Comparison of ENCODE assay signal across 12 cellular contexts in genomic region chr22:20237480-20238440, GRCh38. TPM values are rescaled to one million over a fixed set of nuclear protein-coding genes. Genes with fewer than 3 reads are reported as not detected.
A peak's percentile ranks its signal among the peaks of the same experiment; 100 is the strongest.
DNase-seq lines count a peak whose midpoint lies in the region; ATAC-seq, FAIRE-seq and TF ChIP-seq lines count a peak whose summit lies in the region.
"Had no signal": no experiment of that assay in that cellular context is flagged by ENCODE, and none has a peak within 500 bp of the region (broad histone marks: within the 10 kb centered on the region; RNA-seq: fewer than 3 reads in every experiment).

No MANE protein-coding gene starts in this region.

- H3K27me3 Mint-ChIP-seq in CD4-positive, CD25-positive, alpha-beta regulatory T cell: no peaks in the 10 kb centered on the region
- H3K27me3 Mint-ChIP-seq in activated T-cell treated with anti-CD3 and anti-CD28 coated beads, Interleukin-2, amount 50 U/mL, for 72 hours (ENCODE audit: low read depth): no peaks in the 10 kb centered on the region

- peaks cover 0 to 30% (median 3%) of the 10 kb centered on the region in 4 donors for H3K4me1 Mint-ChIP-seq in CD4-positive, CD25-positive, alpha-beta regulatory T cell
- peaks cover 8% of the 10 kb centered on the region for H3K4me1 Mint-ChIP-seq in activated T-cell treated with anti-CD3 and anti-CD28 coated beads, Interleukin-2, amount 50 U/mL, for 72 hours (ENCODE audit: low read depth)

- peak overlapping the region in 2 of 3 donors; percentile 71 to 89 for H3K27ac Mint-ChIP-seq in CD4-positive, CD25-positive, alpha-beta regulatory T cell
- no peak overlapping the region for H3K27ac Mint-ChIP-seq in activated T-cell treated with anti-CD3 and anti-CD28 coated beads, Interleukin-2, amount 50 U/mL, for 72 hours

- no peaks in the 10 kb centered on the region for H3K9me3 ChIP-seq in CD4-positive, CD25-positive, alpha-beta regulatory T cell (ENCODE audit: control insufficient read depth in 2 of 2, low read length in 2 of 2)
- no peaks in the 10 kb centered on the region for H3K9me3 ChIP-seq in keratinocyte (ENCODE audit: control insufficient read depth, low read depth, low read length)

- no peaks in the 10 kb centered on the region for H3K27me3 ChIP-seq in CD4-positive, CD25-positive, alpha-beta regulatory T cell (ENCODE audit: control insufficient read depth, insufficient read depth, low read length)
- peaks cover 8% of the 10 kb centered on the region for H3K27me3 ChIP-seq in keratinocyte (ENCODE audit: control insufficient read depth, extremely low read depth, insufficient read depth, low read length)
- no peaks in the 10 kb centered on the region for H3K27me3 ChIP-seq in brain microvascular endothelial cell (replicated peaks)

- TF ChIP-seq CTCF in keratinocyte (optimal IDR thresholded peaks at IDR 0.05 in 1 of 3, IDR thresholded peaks at IDR 0.05 in 1 of 3, conservative IDR thresholded peaks at IDR 0.05 in 1 of 3; ENCODE audit: extremely low read depth in 1 of 3, insufficient read depth in 2 of 3, low read length in 3 of 3) (no peak), brain microvascular endothelial cell (IDR thresholded peaks at IDR 0.05; ENCODE audit: low read depth, low read length, missing control alignments) (no peak), GM13977 (IDR thresholded peaks at IDR 0.05; ENCODE audit: extremely low read depth, insufficient read depth, missing control alignments) (no peak)

- H3K4me2 ChIP-seq in keratinocyte (ENCODE audit: control insufficient read depth, extremely low read depth, insufficient read depth, low read depth, low read length): peak overlapping the region; percentile 48

- peaks cover 2% of the 10 kb centered on the region for H4K20me1 ChIP-seq in keratinocyte (ENCODE audit: control insufficient read depth, extremely low read depth, insufficient read depth, low read length)

- no peaks in the 10 kb centered on the region for H3K79me2 ChIP-seq in keratinocyte (ENCODE audit: control insufficient read depth, insufficient read depth, low read length)

- H3K4me3 Mint-ChIP-seq in CD4-positive, CD25-positive, alpha-beta regulatory T cell: peak overlapping the region; percentile 7 to 52 (median 42)
- H3K4me3 Mint-ChIP-seq in activated T-cell treated with anti-CD3 and anti-CD28 coated beads, Interleukin-2, amount 50 U/mL, for 72 hours: peak overlapping the region in 1 of 2 donors; percentile 36
- H3K4me3 Mint-ChIP-seq: neural crest cell, WTC11 had no signal

- H3K9ac ChIP-seq in keratinocyte (ENCODE audit: control insufficient read depth, extremely low read depth, insufficient read depth, low read length): no peak overlapping the region

- no peak for FAIRE-seq in keratinocyte (lab: Jason Lieb, UNC)
- FAIRE-seq: colon, HTR-8/SVneo had no signal

- peaks cover 40% of the 10 kb centered on the region for H3K4me1 ChIP-seq in CD4-positive, CD25-positive, alpha-beta regulatory T cell (ENCODE audit: control insufficient read depth, insufficient read depth, low read length, poor library complexity, severe bottlenecking)
- peaks cover 27% of the 10 kb centered on the region for H3K4me1 ChIP-seq in keratinocyte (ENCODE audit: control insufficient read depth, extremely low read depth, insufficient read depth, low read length)

- in situ Hi-C loops in brain microvascular endothelial cell (cut with HindIII; ENCODE audit: low pct_ligation_motif_present, low sequenced_read_pairs) (no loop called here), GM13977 (cut with MboI; ENCODE audit: low pct_unique_long_range_greater_than_20kb, low sequenced_read_pairs, unreplicated experiment) (loop anchor here (10.0 kb wide), 1 partner anchor 63 kb away; no protein-coding TSS in a partner anchor)

- no peaks in the 10 kb centered on the region for H3K36me3 Mint-ChIP-seq in CD4-positive, CD25-positive, alpha-beta regulatory T cell
- no peaks in the 10 kb centered on the region for H3K36me3 Mint-ChIP-seq in activated T-cell treated with anti-CD3 and anti-CD28 coated beads, Interleukin-2, amount 50 U/mL, for 72 hours (ENCODE audit: insufficient read depth in 2 of 2)
- H3K36me3 Mint-ChIP-seq: WTC11 had no signal

- DNase-seq in CD4-positive, CD25-positive, alpha-beta regulatory T cell: peak in 2 of 3 donors; percentile 63 to 70
- DNase-seq in activated T-cell treated with anti-CD3 and anti-CD28 coated beads, Interleukin-2, amount 50 U/mL, for 72 hours: peak; percentile 18 to 36
- DNase-seq in keratinocyte (ENCODE audit: low read depth, low spot score) (no peak), glomerular visceral epithelial cell (ENCODE audit: extremely low spot score) (no peak), brain microvascular endothelial cell (no peak), GM13977 (ENCODE audit: low spot score) (no peak)

- H3K4me3 ChIP-seq in CD4-positive, CD25-positive, alpha-beta regulatory T cell (ENCODE audit: low read depth, low read length): no peak overlapping the region
- H3K4me3 ChIP-seq in keratinocyte (ENCODE audit: control insufficient read depth in 2 of 3, extremely low read depth in 1 of 3, insufficient read depth in 2 of 3, low read depth in 1 of 3, low read length in 3 of 3) (no peak overlapping the region), brain microvascular endothelial cell (ENCODE audit: low read depth, low read length) (no peak overlapping the region)

- no peaks in the 10 kb centered on the region for H3K36me3 ChIP-seq in CD4-positive, CD25-positive, alpha-beta regulatory T cell (ENCODE audit: control insufficient read depth, insufficient read depth, low read length)
- H3K36me3 ChIP-seq in keratinocyte (ENCODE audit: control insufficient read depth in 2 of 2, extremely low read depth in 1 of 2, insufficient read depth in 2 of 2, low read length in 2 of 2) (no peaks in the 10 kb centered on the region), brain microvascular endothelial cell (replicated peaks) (no peaks in the 10 kb centered on the region)

- no peaks in the 10 kb centered on the region for H3K9me3 Mint-ChIP-seq in CD4-positive, CD25-positive, alpha-beta regulatory T cell
- no peaks in the 10 kb centered on the region for H3K9me3 Mint-ChIP-seq in activated T-cell treated with anti-CD3 and anti-CD28 coated beads, Interleukin-2, amount 50 U/mL, for 72 hours
- H3K9me3 Mint-ChIP-seq: neural crest cell, WTC11 had no signal

- no peak overlapping the region for H2AFZ ChIP-seq in keratinocyte (ENCODE audit: control insufficient read depth, low read length)

- H3K27ac ChIP-seq in CD4-positive, CD25-positive, alpha-beta regulatory T cell (ENCODE audit: insufficient read depth, low read length, poor library complexity, severe bottlenecking): peak overlapping the region; percentile 63
- H3K27ac ChIP-seq in keratinocyte (ENCODE audit: control insufficient read depth, insufficient read depth, low read length) (no peak overlapping the region), brain microvascular endothelial cell (no peak overlapping the region)

- H3K9me1 ChIP-seq in keratinocyte (ENCODE audit: control insufficient read depth, extremely low read depth, insufficient read depth, low read length): no peaks in the 10 kb centered on the region

- dilution Hi-C loops in keratinocyte (cut with MboI; ENCODE audit: extremely low pct_ligation_motif_present, low sequenced_read_pairs): no loop called here

- peak; percentile 66 to 74 for ATAC-seq in CD4-positive, CD25-positive, alpha-beta regulatory T cell (ENCODE audit: low read depth in 2 of 2)
- peak; percentile 8 for ATAC-seq in HG02981 (IDR thresholded peaks at IDR 0.05; ENCODE audit: unreplicated experiment)
- ATAC-seq in activated T-cell treated with anti-CD3 and anti-CD28 coated beads, Interleukin-2, amount 50 U/mL, for 72 hours (replicated peaks in 1 of 2): peak; percentile 47 to 53
- ATAC-seq in GM18907 (IDR thresholded peaks at IDR 0.05; ENCODE audit: unreplicated experiment): no peak

RNA-seq across cellular contexts. Expression of gene RTN4R, which starts 30.4 kb away (rescaled TPM):
- total RNA-seq in CD4-positive, CD25-positive, alpha-beta regulatory T cell: 1.3 TPM
- 1 to 10 TPM; 1.2 to 3.3 (median 1.9) TPM for polyA plus RNA-seq in CD4-positive, CD25-positive, alpha-beta regulatory T cell
- total RNA-seq in activated T-cell treated with anti-CD3 and anti-CD28 coated beads, Interleukin-2, amount 50 U/mL, for 72 hours: 1 to 10 TPM; 1.4 to 1.5 TPM
- 2.5 to 5.6 TPM (median 5.5 TPM) in 3 replicates for polyA plus RNA-seq in keratinocyte
- polyA plus RNA-seq in keratinocyte (2011; ENCODE audit: low read depth): 0.79 TPM
- polyA plus RNA-seq in keratinocyte (2011; cell fraction: cytosol; rRNA removed): 2.6 and 8.8 TPM in 2 replicates
- 4.8 and 7.4 TPM in 2 replicates for polyA plus RNA-seq in keratinocyte (2011; cell fraction: nucleus; rRNA removed)
- 7.3 and 10.5 TPM in 2 replicates for polyA plus RNA-seq in keratinocyte (2012; ENCODE audit: low replicate concordance)
- 2.6 to 4.4 TPM (median 4.4 TPM) in 3 replicates for polyA minus RNA-seq in keratinocyte
- 24.7 TPM for polyA minus RNA-seq in keratinocyte (2011; cell fraction: cytosol; rRNA and poly(A)+ RNA removed)
- polyA minus RNA-seq in keratinocyte (2011; cell fraction: nucleus; rRNA and poly(A)+ RNA removed): 6.6 and 6.8 TPM in 2 replicates

Comparison
In these comparisons a context has a peak if more than half of its experiments do, and no peak if none do; other contexts are left out.
1. DNase-seq: peak in CD4-positive, CD25-positive, alpha-beta regulatory T cell (2 of 3) and activated T-cell treated with anti-CD3 and anti-CD28 coated beads, Interleukin-2, amount 50 U/mL, for 72 hours (2 of 2); none in keratinocyte (single experiment), glomerular visceral epithelial cell (single experiment), brain microvascular endothelial cell (single experiment) and GM13977 (single experiment).